In the genomic region with DNA sequence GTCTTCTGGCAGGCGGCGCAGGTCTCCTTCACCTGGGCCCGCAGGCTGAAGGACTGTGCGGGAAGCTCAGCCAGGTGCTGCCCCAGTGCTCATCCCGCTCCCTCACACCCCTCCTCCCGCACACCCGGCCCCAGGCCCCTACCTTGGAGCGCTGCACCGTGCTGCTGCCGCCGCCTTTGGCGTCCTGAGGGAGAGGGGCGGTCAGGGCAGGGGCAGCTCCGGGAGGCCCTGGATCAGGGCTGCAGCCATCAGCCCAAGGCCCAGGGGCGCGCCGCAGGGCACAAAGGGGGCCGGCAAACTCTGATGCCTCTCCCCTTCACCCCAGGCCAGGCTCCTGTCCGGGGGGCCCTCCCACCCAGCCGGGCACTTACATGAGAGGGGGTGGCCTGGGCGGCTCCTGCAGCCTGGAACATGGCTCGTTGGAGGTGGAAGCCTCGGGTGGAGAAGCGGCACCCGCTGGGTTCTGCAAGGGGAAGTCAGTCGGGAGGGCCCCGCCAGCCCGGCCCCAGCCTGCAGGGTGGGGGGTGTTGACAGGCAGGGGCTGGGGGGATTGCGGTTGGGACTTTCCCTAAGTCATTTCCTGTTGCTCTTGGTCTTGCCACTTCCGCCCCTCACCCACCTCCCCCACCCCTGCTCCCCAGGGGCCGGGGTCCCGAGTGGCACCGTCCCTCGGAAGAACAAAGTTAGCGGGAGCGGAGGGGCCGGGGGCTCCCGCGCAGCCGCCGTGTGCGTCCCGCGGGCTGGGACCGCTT, we compare ENCODE assay signal across 8 cellular contexts. TPM values are rescaled to one million over a fixed set of nuclear protein-coding genes. Genes with fewer than 3 reads are reported as not detected.
DNase-seq lines count a peak whose midpoint lies in the region; ATAC-seq and TF ChIP-seq lines count a peak whose summit lies in the region.

No MANE protein-coding gene starts in this region.

- H3K4me3 ChIP-seq in kidney epithelial cell (ENCODE audit: low read depth, low read length) = peak overlapping the region; percentile 50

- no peaks in the 10 kb centered on the region for H3K27me3 ChIP-seq in kidney epithelial cell (ENCODE audit: control insufficient read depth, insufficient read depth, low read length)

- H3K36me3 ChIP-seq in kidney epithelial cell (ENCODE audit: control insufficient read depth, insufficient read depth, low read length) = peaks cover 3% of the 10 kb centered on the region

- peak in 2 of 3 experiments; percentile 60 to 61 for DNase-seq in NCI-H1417 (lab: John Stamatoyannopoulos, UW)
- DNase-seq in NCI-H1417 treated with DMSO at 0.1 percent for 48 hours (lab: John Stamatoyannopoulos, UW) = no peak
- DNase-seq in T-helper 9 cell = peak; percentile 77
- peak; percentile 66 for DNase-seq in astrocyte of the hippocampus (ENCODE audit: low read depth, low spot score)
- DNase-seq in kidney epithelial cell (ENCODE audit: low read depth) = no peak
- peak; percentile 74 for DNase-seq in stimulated activated CD4-positive, alpha-beta T cell treated with anti-CD3 and anti-CD28 coated beads, Interleukin-4, amount 100 ng/mL, for 1 hour
- DNase-seq in mesenteric fat pad (ENCODE audit: low spot score) = no peak

- TF ChIP-seq CTCF in kidney epithelial cell (IDR thresholded peaks at IDR 0.05; ENCODE audit: insufficient read depth, low read length, poor library complexity, severe bottlenecking) = no peak

- ATAC-seq in HG03432 (IDR thresholded peaks at IDR 0.05; ENCODE audit: unreplicated experiment) = peak; percentile 31

RNA-seq across cellular contexts. Expression of a gene that starts 0.9 kb away (rescaled TPM):
- 153 and 158 TPM in 2 replicates for total RNA-seq in kidney epithelial cell
- 11.3 TPM for total RNA-seq in mesenteric fat pad

RNA-seq across cellular contexts. Expression of a gene that starts 42.5 kb away (rescaled TPM):
- total RNA-seq in kidney epithelial cell (17.2 and 18.6 TPM in 2 replicates), mesenteric fat pad (34.3 TPM)

Comparison
In these comparisons a context has a peak if more than half of its experiments do, and no peak if none do; other contexts are left out.
1. DNase-seq: peak in NCI-H1417 (2 of 3), T-helper 9 cell (single experiment), astrocyte of the hippocampus (single experiment) and stimulated activated CD4-positive, alpha-beta T cell treated with anti-CD3 and anti-CD28 coated beads, Interleukin-4, amount 100 ng/mL, for 1 hour (single experiment); none in NCI-H1417 treated with DMSO at 0.1 percent for 48 hours (single experiment), kidney epithelial cell (single experiment) and mesenteric fat pad (single experiment).
2. RNA of a gene that starts 0.9 kb away (total RNA-seq): 153 to 158 TPM in kidney epithelial cell; 11.3 TPM in mesenteric fat pad (single experiment); every median in the first group is over 10 times any median in the second.